17 cellular contexts compared by ENCODE assay signal in the genomic region with DNA sequence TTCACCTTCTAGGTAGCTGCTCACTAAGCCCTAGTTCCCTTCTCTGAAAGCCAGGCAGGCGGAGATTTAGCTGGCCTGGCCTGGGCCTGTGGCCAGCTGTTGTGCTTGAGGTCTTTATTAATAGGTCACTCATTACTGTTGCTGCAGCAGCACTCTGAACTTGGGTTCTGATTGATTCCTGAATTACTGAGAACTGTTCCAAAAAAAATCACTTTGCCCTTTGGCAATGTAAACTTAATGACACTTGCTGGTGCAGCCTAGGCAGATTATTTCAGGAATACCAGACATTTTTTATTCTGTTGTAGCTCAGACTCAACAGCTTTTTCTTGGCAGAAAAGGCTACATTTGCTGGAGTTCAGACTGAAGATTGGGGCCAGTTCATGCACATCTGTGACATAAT. TPM values are rescaled to one million over a fixed set of nuclear protein-coding genes. Genes with fewer than 3 reads are reported as not detected.
DNase-seq lines count a peak whose midpoint lies in the region; ATAC-seq, FAIRE-seq and TF ChIP-seq lines count a peak whose summit lies in the region.
"Had no signal": no experiment of that assay in that cellular context is flagged by ENCODE, and none has a peak within 500 bp of the region (broad histone marks: within the 10 kb centered on the region; RNA-seq: fewer than 3 reads in every experiment).

No MANE protein-coding gene starts in this region.

- H3K4me3 ChIP-seq in SK-N-MC (0 out of 2 replicates have a peak overlapping the region, but pooled peaks have one; percentile 26), kidney (ENCODE audit: low read length in 2 of 2) (peak overlapping the region in 1 of 2 donors; percentile 26), psoas muscle (no peak overlapping the region), lower leg skin (ENCODE audit: low read depth, poor library complexity, severe bottlenecking) (no peak overlapping the region)

- ATAC-seq in GM18508 (IDR thresholded peaks at IDR 0.05; ENCODE audit: insufficient read depth, unreplicated experiment) (peak; percentile 54), psoas muscle (peak; percentile 31 to 59 (median 52)), GM21360 (IDR thresholded peaks at IDR 0.05; ENCODE audit: unreplicated experiment) (no peak), GM18498 (IDR thresholded peaks at IDR 0.05; ENCODE audit: unreplicated experiment) (no peak), esophagus mucosa (no peak)

- H3K27me3 ChIP-seq in psoas muscle (ENCODE audit: insufficient read depth in 3 of 3, low read length in 2 of 3), result no peaks in the 10 kb centered on the region

- 17 to 21% (median 20%) methylated on average over 1 of the region's 1 CpG for WGBS in psoas muscle, 3 donors
- WGBS in lower leg skin, 2 donors, result 25 to 53% methylated on average over 1 of the region's 1 CpG

- DNase-seq in SK-N-MC (ENCODE audit: low read depth, low spot score) (no peak), kidney (peak; percentile 84), psoas muscle (peak; percentile 16 to 49), lower leg skin (ENCODE audit: low spot score in 2 of 2) (no peak)
- DNase-seq: activated CD4-positive, alpha-beta T cell treated with anti-CD3 and anti-CD28 coated beads, Interleukin-2, amount 50 U/mL, for 1 hour; activated gamma-delta T cell; CD4-positive, CD25-positive, alpha-beta regulatory T cell; erythroblast; H7; islet precursor cell; NCI-H187 treated with DMSO at 0.1 percent for 48 hours; stimulated activated CD4-positive, alpha-beta T cell treated with anti-CD3 and anti-CD28 coated beads, Interleukin-4, amount 100 ng/mL, for 24 hours; T-helper 1 cell had no signal

- TF ChIP-seq CTCF in kidney (IDR thresholded peaks at IDR 0.05; ENCODE audit: borderline replicate concordance, extremely low read depth, insufficient read depth), result no peak
- TF ChIP-seq CTCF in psoas muscle (IDR thresholded peaks at IDR 0.05), result no peak
- no peak for TF ChIP-seq CTCF in lower leg skin (IDR thresholded peaks at IDR 0.05)

- peak; percentile 67 for FAIRE-seq in kidney (lab: Jason Lieb, UNC)

- H3K4me1 ChIP-seq in kidney (ENCODE audit: control insufficient read depth in 1 of 2, insufficient read depth in 1 of 2, low read depth in 1 of 2, low read length in 2 of 2), result peaks cover 10 to 15% of the 10 kb centered on the region in 2 donors
- no peaks in the 10 kb centered on the region for H3K4me1 ChIP-seq in psoas muscle

- H3K9ac ChIP-seq in SK-N-MC (ENCODE audit: insufficient read length) (no peak overlapping the region), kidney (ENCODE audit: low read length in 2 of 2) (no peak overlapping the region)

- H3K36me3 ChIP-seq in SK-N-MC (ENCODE audit: insufficient read depth, low read length), result peaks cover 47% of the 10 kb centered on the region
- H3K36me3 ChIP-seq in kidney (ENCODE audit: control insufficient read depth in 1 of 2, insufficient read depth in 2 of 2, low read length in 2 of 2), result peaks cover 0 to 7% of the 10 kb centered on the region in 2 donors
- peaks cover 0 to 7% of the 10 kb centered on the region in 2 donors for H3K36me3 ChIP-seq in psoas muscle (ENCODE audit: insufficient read depth in 1 of 2, low read depth in 1 of 2)

- H3K27ac ChIP-seq in SK-N-MC (no peak overlapping the region; the same call in 1 of the 2 replicates), kidney (ENCODE audit: low read depth in 2 of 2, low read length in 2 of 2) (peak overlapping the region in 1 of 2 donors; percentile 75), psoas muscle (no peak overlapping the region)

- TF ChIP-seq POLR2A in lower leg skin (IDR thresholded peaks at IDR 0.05), result no peak

- no peaks in the 10 kb centered on the region for H3K9me3 ChIP-seq in SK-N-MC (ENCODE audit: low read depth, low read length)
- H3K9me3 ChIP-seq in kidney (ENCODE audit: control insufficient read depth in 1 of 2, low read length in 2 of 2), result no peaks in the 10 kb centered on the region
- no peaks in the 10 kb centered on the region for H3K9me3 ChIP-seq in psoas muscle

- intact Hi-C loops in kidney (cut with DNase I), result no loop called here
- intact Hi-C loops in psoas muscle (cut with DNase I), result no loop called here
- intact Hi-C loops in lower leg skin (cut with DNase I; ENCODE audit: low total_unique reads), result no loop called here

RNA-seq across cellular contexts. Expression of a gene that starts 2.7 kb away (rescaled TPM):
- 85.7 TPM for total RNA-seq in kidney
- 57.7 TPM for polyA plus RNA-seq in kidney (ENCODE audit: insufficient read depth, low read depth, low replicate concordance)
- 1 to 10 TPM; 4.0 to 6.5 (median 4.6) TPM for total RNA-seq in psoas muscle
- polyA plus RNA-seq in psoas muscle, result 1 to 10 TPM; 1.1 to 3.4 (median 3.3) TPM
- total RNA-seq in esophagus mucosa, result 34.6 TPM
- total RNA-seq in lower leg skin, result 10 to 100 TPM; 35.1 to 63.2 (median 42.3) TPM
- total RNA-seq: CD4-positive, CD25-positive, alpha-beta regulatory T cell had no signal
- polyA plus RNA-seq: CD4-positive, CD25-positive, alpha-beta regulatory T cell had no signal

Comparison
In these comparisons a context has a peak if more than half of its experiments do, and no peak if none do; other contexts are left out.
1. ATAC-seq: peak in GM18508 (single experiment) and psoas muscle (4 of 4); none in GM21360 (single experiment), GM18498 (single experiment) and esophagus mucosa (single experiment).
2. DNase-seq: peak in kidney (single experiment) and psoas muscle (2 of 2); none in SK-N-MC (single experiment) and lower leg skin (0 of 2).